In the genomic region with DNA sequence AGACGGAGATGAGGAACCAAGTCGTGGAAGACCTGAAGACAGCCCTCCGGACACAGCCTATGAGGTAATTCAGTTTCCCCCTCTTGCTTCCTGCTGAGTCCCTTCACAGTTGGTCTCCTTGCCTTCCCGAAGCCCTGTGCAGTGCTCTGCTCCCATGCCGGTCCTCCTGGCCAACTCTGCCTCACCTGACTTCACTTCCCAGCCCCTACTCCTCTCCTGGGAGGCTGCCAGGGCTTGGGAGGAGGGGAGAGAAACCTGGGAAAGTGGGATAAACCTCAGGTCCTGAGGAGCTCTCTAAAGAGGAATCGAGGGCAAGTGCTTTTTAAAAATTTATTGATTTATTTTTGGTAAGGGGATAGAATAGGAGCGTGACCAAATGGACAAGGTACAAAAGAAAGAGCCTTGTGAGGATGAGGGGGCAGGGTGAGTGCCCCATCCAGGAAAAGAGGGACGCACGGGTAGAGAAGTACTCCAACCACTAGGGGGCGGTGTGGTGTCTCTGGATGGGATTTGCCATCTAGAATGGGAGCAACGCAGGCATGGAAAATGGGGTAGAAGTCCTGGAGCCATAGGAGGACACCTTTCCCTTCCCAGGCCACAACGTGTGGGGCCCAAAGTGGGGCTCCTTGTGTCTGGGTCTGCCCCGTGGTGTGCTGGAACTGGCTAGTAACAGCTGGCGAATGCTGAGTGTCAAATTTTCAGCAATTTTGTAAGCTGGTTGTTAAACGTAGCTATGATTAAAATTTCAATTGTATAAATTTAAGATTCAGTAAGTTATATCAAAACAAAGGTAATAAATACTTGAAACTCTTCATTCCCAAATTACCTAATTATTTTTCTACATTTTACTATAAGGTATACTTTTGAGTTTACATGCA, we compare ENCODE assay signal across 9 cellular contexts.
A peak's percentile ranks its signal among the peaks of the same experiment; 100 is the strongest.
DNase-seq lines count a peak whose midpoint lies in the region; ATAC-seq, FAIRE-seq and TF ChIP-seq lines count a peak whose summit lies in the region.
"Had no signal": no experiment of that assay in that cellular context is flagged by ENCODE, and none has a peak within 500 bp of the region (broad histone marks: within the 10 kb centered on the region; RNA-seq: fewer than 3 reads in every experiment).

No MANE protein-coding gene starts in this region.

- ATAC-seq in GM21723 (IDR thresholded peaks at IDR 0.05; ENCODE audit: unreplicated experiment) (no peak), GM19328 (IDR thresholded peaks at IDR 0.05; ENCODE audit: unreplicated experiment) (no peak)
- ATAC-seq: T-helper 17 cell had no signal

- H3K4me3 ChIP-seq in astrocyte of the spinal cord (ENCODE audit: low read depth, low read length) = no peak overlapping the region

- DNase-seq in COR-L47 (lab: John Stamatoyannopoulos, UW) (peak; percentile 5), HTR-8/SVneo (ENCODE audit: insufficient read length, low spot score) (peak; percentile 70), SW 1271 (lab: John Stamatoyannopoulos, UW) (peak; percentile 36 to 44), astrocyte of the spinal cord (ENCODE audit: low read depth, low spot score) (peak; percentile 42), inferior parietal cortex (ENCODE audit: extremely low spot score) (peak; percentile 73)
- peak; percentile 28 to 47 for DNase-seq in stimulated activated CD4-positive, alpha-beta T cell treated with anti-CD3 and anti-CD28 coated beads, Interleukin-1b, Interleukin-23, amount 100 ng/mL, for 4 hours (ENCODE audit: low read depth in 2 of 2)

- peak; percentile 76 for TF ChIP-seq CTCF in astrocyte of the spinal cord (IDR thresholded peaks at IDR 0.05; ENCODE audit: low read depth, low read length)

- FAIRE-seq in HTR-8/SVneo (lab: Jason Lieb, UNC) = no peak

- in situ Hi-C loops in astrocyte of the spinal cord (cut with HindIII; ENCODE audit: low sequenced_read_pairs) = no loop called here

Comparison
In these comparisons a context has a peak if more than half of its experiments do, and no peak if none do; other contexts are left out.
1. DNase-seq: peak in every context shown above with its lines; median percentile 73 in inferior parietal cortex; 70 in HTR-8/SVneo; 42 in astrocyte of the spinal cord; 40 in SW 1271; 38 in stimulated activated CD4-positive, alpha-beta T cell treated with anti-CD3 and anti-CD28 coated beads, Interleukin-1b, Interleukin-23, amount 100 ng/mL, for 4 hours; 5 in COR-L47.